Comparison of ENCODE assay signal across 2 cellular contexts in the genomic region with DNA sequence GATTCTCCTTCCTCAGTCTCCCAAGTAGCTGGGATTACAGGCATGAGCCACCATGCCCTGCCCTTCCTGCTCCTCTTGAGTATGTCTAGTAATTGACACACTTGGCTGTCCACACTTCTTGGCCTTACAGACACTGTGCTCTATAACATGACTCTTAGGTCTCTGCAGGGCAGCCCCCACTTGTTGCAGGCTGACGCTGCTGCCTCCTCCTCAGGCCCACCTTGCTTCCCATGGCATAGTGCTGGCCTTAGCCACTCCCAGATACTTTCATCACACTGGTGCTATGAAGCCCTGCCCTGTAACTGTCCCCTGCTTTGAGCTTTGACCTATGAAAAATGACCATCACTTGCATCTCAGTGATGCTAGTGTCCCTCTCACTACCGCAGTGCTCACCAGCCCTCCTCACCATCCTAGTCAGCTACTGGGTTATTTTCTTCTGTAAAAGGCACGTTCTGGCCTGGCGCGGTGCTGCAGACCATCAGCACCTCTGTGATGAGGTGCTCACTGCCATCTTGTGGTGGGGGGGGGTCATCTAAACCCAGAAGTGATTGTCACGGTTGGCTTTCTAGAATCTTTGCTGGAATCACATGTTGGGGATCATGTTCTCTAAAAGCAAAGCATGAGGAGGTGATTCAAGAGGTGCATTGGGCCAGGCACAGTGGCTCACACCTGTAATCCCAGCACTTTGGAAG.
TF ChIP-seq lines count a peak whose summit lies in the region.

No MANE protein-coding gene starts in this region.

TF ChIP-seq in HEK293, 187 proteins besides CTCF, POLR2A, EP300 and RAD21:
- TF ChIP-seq ZNF302 (tag by site-specific recombination; IDR thresholded peaks at IDR 0.05; ENCODE audit: low read depth) (no peak), SCRT1 (tag by site-specific recombination; IDR thresholded peaks at IDR 0.05; ENCODE audit: borderline replicate concordance) (peak; percentile 91), YY2 (tag by site-specific recombination; IDR thresholded peaks at IDR 0.05) (no peak), SCRT2 (tag by site-specific recombination; IDR thresholded peaks at IDR 0.05) (peak; percentile 95), ZNF140 (tag by site-specific recombination; IDR thresholded peaks at IDR 0.05) (no peak), ZNF76 (tag by site-specific recombination; IDR thresholded peaks at IDR 0.05; ENCODE audit: borderline replicate concordance, low read depth) (no peak)
- TF ChIP-seq, protein P1, sequence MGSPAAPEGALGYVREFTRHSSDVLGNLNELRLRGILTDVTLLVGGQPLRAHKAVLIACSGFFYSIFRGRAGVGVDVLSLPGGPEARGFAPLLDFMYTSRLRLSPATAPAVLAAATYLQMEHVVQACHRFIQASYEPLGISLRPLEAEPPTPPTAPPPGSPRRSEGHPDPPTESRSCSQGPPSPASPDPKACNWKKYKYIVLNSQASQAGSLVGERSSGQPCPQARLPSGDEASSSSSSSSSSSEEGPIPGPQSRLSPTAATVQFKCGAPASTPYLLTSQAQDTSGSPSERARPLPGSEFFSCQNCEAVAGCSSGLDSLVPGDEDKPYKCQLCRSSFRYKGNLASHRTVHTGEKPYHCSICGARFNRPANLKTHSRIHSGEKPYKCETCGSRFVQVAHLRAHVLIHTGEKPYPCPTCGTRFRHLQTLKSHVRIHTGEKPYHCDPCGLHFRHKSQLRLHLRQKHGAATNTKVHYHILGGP (tag by site-specific recombination; IDR thresholded peaks at IDR 0.05): no peak
TF ChIP-seq in HEK293: peak in this region for 2.

TF ChIP-seq in K562, 482 proteins besides CTCF, POLR2A, EP300 and RAD21:
- TF ChIP-seq, protein P2, sequence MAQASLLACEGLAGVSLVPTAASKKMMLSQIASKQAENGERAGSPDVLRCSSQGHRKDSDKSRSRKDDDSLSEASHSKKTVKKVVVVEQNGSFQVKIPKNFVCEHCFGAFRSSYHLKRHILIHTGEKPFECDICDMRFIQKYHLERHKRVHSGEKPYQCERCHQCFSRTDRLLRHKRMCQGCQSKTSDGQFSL (CRISPR knock-in tag; IDR thresholded peaks at IDR 0.05): 0 out of 2 replicates have a peak, but pooled peaks have one; percentile 33
- TF ChIP-seq, protein P2 (tag; IDR thresholded peaks at IDR 0.05): no peak
- TF ChIP-seq ZNF175 (CRISPR knock-in tag; IDR thresholded peaks at IDR 0.05; ENCODE audit: low read depth): no peak
